16 cellular contexts compared by ENCODE assay signal in genomic region chr21:46607605-46608004, GRCh38. TPM values are rescaled to one million over a fixed set of nuclear protein-coding genes. Genes with fewer than 3 reads are reported as not detected.
DNase-seq lines count a peak whose midpoint lies in the region; TF ChIP-seq lines count a peak whose summit lies in the region.
"Had no signal": no experiment of that assay in that cellular context is flagged by ENCODE, and none has a peak within 500 bp of the region (broad histone marks: within the 10 kb centered on the region; RNA-seq: fewer than 3 reads in every experiment).

No MANE protein-coding gene starts in this region.

- H3K4me1 Mint-ChIP-seq in immature natural killer cell (peaks cover 69 to 74% of the 10 kb centered on the region in 2 donors), nephron progenitor cell (peaks cover 28% of the 10 kb centered on the region)

- DNase-seq in GM10248 (ENCODE audit: extremely low spot score) (peak; percentile 15), MV-4-11 (lab: John Stamatoyannopoulos, UW) (peak; percentile 54), immature natural killer cell (no peak), superior temporal gyrus (ENCODE audit: extremely low spot score) (peak; percentile 11), T-helper 2 cell (no peak), nephron progenitor cell (no peak)
- no peak for DNase-seq in activated CD8-positive, alpha-beta memory T cell treated with anti-CD3 and anti-CD28 coated beads, Interleukin-2, amount 50 U/mL, for 4 hours
- DNase-seq: C1 segment of cervical spinal cord; DMS79 treated with DMSO at 0.1 percent for 48 hours; GM23248; NCI-H1105; NCI-H2081; NCI-H2171 treated with DMSO at 0.1 percent for 48 hours; NK-92 treated with Interleukin-12 subunit alpha and Interleukin-12 subunit beta, amount 100 ng/mL, for 24 hours; Right ventricle myocardium superior had no signal

- TF ChIP-seq CTCF in GM10248 (IDR thresholded peaks at IDR 0.05; ENCODE audit: control extremely low read depth, extremely low read depth, low read depth, missing control alignments) (no peak), nephron progenitor cell (IDR thresholded peaks at IDR 0.05) (no peak)

- peak overlapping the region; percentile 22 to 96 (median 91) for H3K27ac Mint-ChIP-seq in immature natural killer cell
- no peak overlapping the region for H3K27ac Mint-ChIP-seq in nephron progenitor cell

- H3K36me3 Mint-ChIP-seq in immature natural killer cell: peaks cover 0 to 6% (median 0%) of the 10 kb centered on the region in 3 donors
- H3K36me3 Mint-ChIP-seq in nephron progenitor cell (ENCODE audit: low read depth): no peaks in the 10 kb centered on the region

- peak overlapping the region in 4 of 5 donors; percentile 38 to 64 (median 54) for H3K4me3 Mint-ChIP-seq in immature natural killer cell
- H3K4me3 Mint-ChIP-seq in nephron progenitor cell: no peak overlapping the region

- H3K9me3 Mint-ChIP-seq in immature natural killer cell (peaks cover 0 to 2% (median 0%) of the 10 kb centered on the region in 6 donors), nephron progenitor cell (peaks cover 32% of the 10 kb centered on the region)

- CTCF ChIA-PET in GM10248 (lab: Yijun Ruan, JAX): interaction anchor here (0.9 to 3.4 kb wide), 5 partner anchors 10 to 464 kb away, joined by 3 to 15 read pairs (median 3); partner anchors contain the start of gene PRMT2

- POLR2A ChIA-PET in GM10248 (lab: Yijun Ruan, JAX): no interaction called here

- peaks cover 0 to 5% (median 2%) of the 10 kb centered on the region in 3 donors for H3K27me3 Mint-ChIP-seq in immature natural killer cell (ENCODE audit: low read depth in 3 of 3)
- H3K27me3 Mint-ChIP-seq in nephron progenitor cell (ENCODE audit: low read depth, poor library complexity): peaks cover 15% of the 10 kb centered on the region

RNA-seq across cellular contexts. Expression of gene S100B, which starts 2.7 kb away (rescaled TPM):
- 100 to 1,000 TPM in 1 of 3 donors, 10 to 100 TPM in 2; 12.6 to 138 (median 67.6) TPM for polyA plus RNA-seq in immature natural killer cell
- polyA plus RNA-seq: GM23248, K562 had no signal

RNA-seq across cellular contexts. Expression of gene PRMT2, which starts 27.9 kb away (rescaled TPM):
- polyA plus RNA-seq in immature natural killer cell: 100 to 1,000 TPM; 386 to 451 (median 444) TPM

Comparison
In these comparisons a context has a peak if more than half of its experiments do, and no peak if none do; other contexts are left out.
1. DNase-seq: peak in GM10248 (single experiment), MV-4-11 (single experiment) and superior temporal gyrus (single experiment); none in immature natural killer cell (0 of 3), T-helper 2 cell (0 of 5), nephron progenitor cell (single experiment) and activated CD8-positive, alpha-beta memory T cell treated with anti-CD3 and anti-CD28 coated beads, Interleukin-2, amount 50 U/mL, for 4 hours (single experiment).